Comparison of ENCODE assay signal across 18 cellular contexts in genomic region chr4:169933531-169933930, GRCh38.
DNase-seq lines count a peak whose midpoint lies in the region; ATAC-seq, FAIRE-seq and TF ChIP-seq lines count a peak whose summit lies in the region.
"Had no signal": no experiment of that assay in that cellular context is flagged by ENCODE, and none has a peak within 500 bp of the region (broad histone marks: within the 10 kb centered on the region; RNA-seq: fewer than 3 reads in every experiment).

No MANE protein-coding gene starts in this region.

- H2BK12ac ChIP-seq in H1 (ENCODE audit: low read depth, low read length) = no peak overlapping the region; the same call in 1 of the 2 replicates

- H2AFZ ChIP-seq in HepG2 (ENCODE audit: low read length) = no peak overlapping the region
- no peak overlapping the region for H2AFZ ChIP-seq in H1 (ENCODE audit: low read length)

- no peak overlapping the region for H3K9ac ChIP-seq in HepG2 (ENCODE audit: insufficient read depth, low read depth, low read length)
- no peak overlapping the region for H3K9ac ChIP-seq in H1 (replicated peaks in 1 of 4; ENCODE audit: extremely low read depth in 1 of 4, low read depth in 3 of 4, low read length in 3 of 4)

- no peak overlapping the region for H4K5ac ChIP-seq in H1 (ENCODE audit: insufficient read length, low read depth, low read length)

- H2BK20ac ChIP-seq in H1 (ENCODE audit: low read length) = no peak overlapping the region

- DNase-seq in HepG2 (ENCODE audit: low spot score) (no peak), right lobe of liver (no peak), NCI-H226 (peak; percentile 7), H1 (ENCODE audit: low read depth in 1 of 2, low spot score in 2 of 2) (no peak), NCI-H128 (lab: John Stamatoyannopoulos, UW; ENCODE audit: unreplicated experiment) (no peak), left cardiac atrium (no peak)
- DNase-seq: BE2C; CD8-positive, alpha-beta T cell; COR-L47; DMS153; DMS79 treated with DMSO at 0.1 percent for 48 hours; GF-D8 had no signal

- peak overlapping the region; percentile 48 for H2BK120ac ChIP-seq in H1 (replicated peaks; ENCODE audit: low read depth, low read length)

- no peak overlapping the region for H2BK15ac ChIP-seq in H1 (ENCODE audit: low read length)

- POLR2A ChIA-PET in HepG2 (lab: Yijun Ruan, JAX) (no interaction called here), H1 (lab: Charles Lee; ENCODE audit: partially characterized antibody) (no interaction called here)

- FAIRE-seq in HepG2 (lab: Jason Lieb, UNC) (no peak), H1 (lab: Jason Lieb, UNC) (no peak)
- FAIRE-seq: A204.1, D721Med, H54 had no signal

- H3K18ac ChIP-seq in H1 (ENCODE audit: extremely low read depth, low read length) = no peak overlapping the region

- no TSS peak for BruUV-seq in HepG2 (replicated peaks; lab: Mats Ljungman, UMichigan)

- H3K23me2 ChIP-seq in H1 (ENCODE audit: low read depth, low read length) = no peaks in the 10 kb centered on the region

- CTCF ChIA-PET in HepG2 (lab: Yijun Ruan, JAX; ENCODE audit: low intra/inter-chr PET ratio, low total read pairs) = no interaction called here
- CTCF ChIA-PET in H1 (lab: Charles Lee; ENCODE audit: partially characterized antibody) = no interaction called here

- no peak overlapping the region for H2AK5ac ChIP-seq in H1 (ENCODE audit: low read depth, low read length)

- no peaks in the 10 kb centered on the region for H3K79me2 ChIP-seq in HepG2 (ENCODE audit: insufficient read depth, low read length)
- H3K79me2 ChIP-seq in H1 (ENCODE audit: control insufficient read depth in 1 of 2, insufficient read depth in 2 of 2, low read length in 2 of 2) = no peaks in the 10 kb centered on the region

- no peak for TF ChIP-seq POLR2A in HepG2 (IDR thresholded peaks at IDR 0.05; ENCODE audit: insufficient read depth in 1 of 2, low read depth in 2 of 2, low read length in 2 of 2)
- no peak for TF ChIP-seq POLR2A in right lobe of liver (IDR thresholded peaks at IDR 0.05)
- no peak for TF ChIP-seq POLR2A in H1 (IDR thresholded peaks at IDR 0.05; ENCODE audit: control extremely low read depth in 1 of 2, low read depth in 2 of 2, low read length in 2 of 2)

- no peaks in the 10 kb centered on the region for H3K79me1 ChIP-seq in H1 (ENCODE audit: low read depth, low read length)

- TF ChIP-seq CTCF in HepG2 (CRISPR knock-in tag; IDR thresholded peaks at IDR 0.05) = no peak
- no peak for TF ChIP-seq CTCF in right lobe of liver (IDR thresholded peaks at IDR 0.05)
- TF ChIP-seq CTCF in H1 (IDR thresholded peaks at IDR 0.05; ENCODE audit: control extremely low read depth in 1 of 3, insufficient read depth in 1 of 3, low read depth in 1 of 3, low read length in 3 of 3) = no peak

- no peak overlapping the region for H3K23ac ChIP-seq in H1 (ENCODE audit: insufficient read length)

- H4K8ac ChIP-seq in H1 (ENCODE audit: extremely low read depth, insufficient read depth, low read length) = no peak overlapping the region

- H4K91ac ChIP-seq in H1 (replicated peaks; ENCODE audit: insufficient read length, low read length) = no peak overlapping the region

- no peak overlapping the region for H2BK5ac ChIP-seq in H1 (ENCODE audit: low read depth, low read length)

- ATAC-seq in HepG2 (no peak), right lobe of liver (no peak), left cardiac atrium (no peak), GM19035 (IDR thresholded peaks at IDR 0.05; ENCODE audit: unreplicated experiment) (no peak)
- ATAC-seq: CD8-positive, alpha-beta T cell; HCT116 had no signal

- H3K4me1 ChIP-seq in HepG2 (ENCODE audit: insufficient read depth, low read length) = no peaks in the 10 kb centered on the region
- no peaks in the 10 kb centered on the region for H3K4me1 ChIP-seq in right lobe of liver
- peaks cover 2 to 7% (median 6%) of the 10 kb centered on the region in 4 experiments; a peak in 5 of 7 replicates for H3K4me1 ChIP-seq in H1 (replicated peaks in 1 of 4; ENCODE audit: control insufficient read depth in 3 of 4, insufficient read depth in 4 of 4, low read length in 3 of 4)
- H3K4me1 ChIP-seq: BE2C had no signal

- H3K4me3 ChIP-seq in HepG2 (replicated peaks in 1 of 3; ENCODE audit: insufficient read depth in 1 of 3, low read depth in 2 of 3, low read length in 3 of 3) (no peak overlapping the region), right lobe of liver (no peak overlapping the region), H1 (ENCODE audit: extremely low read depth in 1 of 4, insufficient read depth in 2 of 4, low read depth in 3 of 4, low read length in 4 of 4) (no peak overlapping the region)

- H3K4ac ChIP-seq in H1 (replicated peaks; ENCODE audit: insufficient read length, low read depth, low read length) = no peak overlapping the region

- intact Hi-C loops in HepG2 (cut with micrococcal nuclease; ENCODE audit: unreplicated experiment) = no loop called here
- intact Hi-C loops in right lobe of liver (cut with DNase I) = no loop called here
- intact Hi-C loops in left cardiac atrium (cut with DNase I) = no loop called here

- no peaks in the 10 kb centered on the region for H3K36me3 ChIP-seq in HepG2 (replicated peaks in 1 of 2; ENCODE audit: control insufficient read depth in 1 of 2, insufficient read depth in 2 of 2, low read length in 2 of 2)
- H3K36me3 ChIP-seq in right lobe of liver = no peaks in the 10 kb centered on the region
- H3K36me3 ChIP-seq in H1 (ENCODE audit: control insufficient read depth in 2 of 4, insufficient read depth in 4 of 4, low read length in 3 of 4) = no peaks in the 10 kb centered on the region
- H3K36me3 ChIP-seq: BE2C had no signal

- TF ChIP-seq EP300 in HepG2 (IDR thresholded peaks at IDR 0.05; ENCODE audit: low read depth in 2 of 2, low read length in 2 of 2) (no peak), HepG2 (CRISPR knock-in tag; IDR thresholded peaks at IDR 0.05; ENCODE audit: borderline replicate concordance) (no peak), H1 (IDR thresholded peaks at IDR 0.05; ENCODE audit: borderline replicate concordance in 1 of 2, low read depth in 2 of 2, low read length in 2 of 2) (no peak)

- H3K56ac ChIP-seq in H1 (replicated peaks; ENCODE audit: insufficient read length, low read depth, low read length) = no peak overlapping the region

- TF ChIP-seq RAD21 in HepG2 (CRISPR knock-in tag; IDR thresholded peaks at IDR 0.05) = no peak
- no peak for TF ChIP-seq RAD21 in H1 (IDR thresholded peaks at IDR 0.05 in 1 of 2, conservative IDR thresholded peaks at IDR 0.05 in 1 of 2; ENCODE audit: low read depth in 2 of 2, low read length in 2 of 2)

- in situ Hi-C loops in HepG2 (cut with HindIII; ENCODE audit: extremely low pct_ligation_motif_present, low pct_unique_long_range_greater_than_20kb) = no loop called here

- H3K27ac ChIP-seq in HepG2 (ENCODE audit: extremely low read length, insufficient read depth, low read length) = no peak overlapping the region
- H3K27ac ChIP-seq in right lobe of liver = no peak overlapping the region
- H3K27ac ChIP-seq in H1 (ENCODE audit: low read depth, low read length) = no peak overlapping the region
- H3K27ac ChIP-seq: C4-2B had no signal

- H3K4me2 ChIP-seq in HepG2 (ENCODE audit: low read depth, low read length) (no peak overlapping the region), H1 (ENCODE audit: insufficient read depth in 1 of 2, low read depth in 2 of 2, low read length in 2 of 2) (no peak overlapping the region)

- H3K9me3 ChIP-seq in HepG2 (ENCODE audit: low read length) (no peaks in the 10 kb centered on the region), right lobe of liver (no peaks in the 10 kb centered on the region), H1 (ENCODE audit: insufficient read depth in 2 of 2, low read depth in 1 of 2, low read length in 1 of 2) (no peaks in the 10 kb centered on the region)

- 4% methylated on average over 2 of the region's 3 CpGs for WGBS in HepG2 (ENCODE audit: low lambda C conversion rate)
- 53% methylated on average over 2 of the region's 3 CpGs for WGBS in right lobe of liver (ENCODE audit: insufficient coverage, low coverage, low lambda C conversion rate, missing lambda C conversion rate)
- WGBS in H1 (ENCODE audit: extremely low coverage in 1 of 2, insufficient coverage in 1 of 2, insufficient read length in 1 of 2, insufficient replicate concordance in 2 of 2, low coverage in 1 of 2, low lambda C conversion rate in 2 of 2, missing lambda C conversion rate in 1 of 2), 2 experiments = 84% methylated on average over 3 of the region's 3 CpGs; no CpG with 5 or more reads in 1 of the 2 experiments

- no peaks in the 10 kb centered on the region for H4K20me1 ChIP-seq in HepG2 (ENCODE audit: insufficient read depth, low read length)
- no peaks in the 10 kb centered on the region for H4K20me1 ChIP-seq in H1 (replicated peaks in 1 of 2; ENCODE audit: control insufficient read depth in 1 of 2, insufficient read depth in 2 of 2, low read length in 2 of 2)

- H3K14ac ChIP-seq in H1 (ENCODE audit: insufficient read length) = no peak overlapping the region

- H3K27me3 ChIP-seq in HepG2 (ENCODE audit: control insufficient read depth in 1 of 2, insufficient read depth in 2 of 2, low read length in 2 of 2) (no peaks in the 10 kb centered on the region; a peak in 1 of 5 replicates), right lobe of liver (no peaks in the 10 kb centered on the region), H1 (replicated peaks in 1 of 4; ENCODE audit: control insufficient read depth in 3 of 4, extremely low read depth in 1 of 4, insufficient read depth in 3 of 4, low read length in 3 of 4) (no peaks in the 10 kb centered on the region)
- H3K27me3 ChIP-seq: BE2C had no signal

TF ChIP-seq in HepG2, 621 proteins besides CTCF, POLR2A, EP300 and RAD21 (continues in another document):
- no peak for TF ChIP-seq ZMAT5 (CRISPR knock-in tag; IDR thresholded peaks at IDR 0.05; ENCODE audit: borderline replicate concordance, low read depth)
- TF ChIP-seq TBX3 (IDR thresholded peaks at IDR 0.05; ENCODE audit: borderline replicate concordance) = no peak

TF ChIP-seq in H1, 55 proteins besides CTCF, POLR2A, EP300 and RAD21 (continues in another document):
- no peak for TF ChIP-seq YY1 (IDR thresholded peaks at IDR 0.05; ENCODE audit: low read depth, low read length)
- TF ChIP-seq NRF1 (IDR thresholded peaks at IDR 0.05; ENCODE audit: low read depth, low read length) = no peak
- no peak for TF ChIP-seq KDM5A (IDR thresholded peaks at IDR 0.05; ENCODE audit: low read length)
- no peak for TF ChIP-seq SIX5 (IDR thresholded peaks at IDR 0.05; ENCODE audit: low read depth, low read length)
- no peak for TF ChIP-seq POLR2AphosphoS5 (IDR thresholded peaks at IDR 0.05; ENCODE audit: low read depth, low read length)
- no peak for TF ChIP-seq BCL11A (IDR thresholded peaks at IDR 0.05; ENCODE audit: low read depth in 2 of 2, low read length in 2 of 2)
- no peak for TF ChIP-seq TCF12 (IDR thresholded peaks at IDR 0.05; ENCODE audit: low read depth, low read length)
- no peak for TF ChIP-seq CHD1 (IDR thresholded peaks at IDR 0.05; ENCODE audit: low read depth, low read length)
- no peak for TF ChIP-seq USF2 (IDR thresholded peaks at IDR 0.05; ENCODE audit: low read length)
